In the genomic region with DNA sequence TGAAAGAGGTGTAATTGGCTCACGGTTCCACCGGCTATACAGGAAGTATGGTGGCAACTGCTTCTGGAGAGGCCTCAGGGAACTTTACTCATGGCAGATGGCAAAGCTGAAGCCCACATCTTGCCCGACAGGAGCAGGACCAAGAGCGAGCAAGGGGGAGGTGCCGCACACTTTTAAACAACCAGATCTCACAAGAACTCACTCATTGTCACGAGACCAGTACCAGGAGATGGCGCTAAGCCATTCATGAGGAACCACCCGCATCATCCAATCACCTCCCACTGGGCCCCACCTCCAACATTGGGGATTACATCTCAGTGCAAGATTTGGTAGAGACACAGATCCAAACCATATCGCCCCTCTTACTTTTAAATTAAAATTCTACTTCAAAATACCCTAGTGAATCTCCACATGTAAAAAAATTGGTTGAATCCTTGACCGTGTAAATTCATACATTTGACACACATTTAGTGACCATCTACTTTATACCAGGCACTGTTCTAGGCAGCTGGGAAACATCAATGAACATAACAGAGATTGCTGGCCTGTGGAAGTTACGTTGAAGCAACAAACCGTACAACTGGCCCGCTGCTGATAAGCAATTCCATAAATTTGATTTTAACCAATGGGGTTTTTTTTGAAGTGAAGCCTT, we compare ENCODE assay signal across 7 cellular contexts.
DNase-seq lines count a peak whose midpoint lies in the region; TF ChIP-seq lines count a peak whose summit lies in the region.

No MANE protein-coding gene starts in this region.

- H3K9me3 Mint-ChIP-seq in neural progenitor cell, result peaks cover 6% of the 10 kb centered on the region

- H3F3A ChIP-seq in neural progenitor cell (ENCODE audit: low read depth), result no peaks in the 10 kb centered on the region

- H3K4me3 Mint-ChIP-seq in neural progenitor cell, result no peak overlapping the region

- peaks cover 42% of the 10 kb centered on the region for H3K4me1 Mint-ChIP-seq in neural progenitor cell

- peaks cover 12% of the 10 kb centered on the region for H3K4me1 ChIP-seq in adipocyte (ENCODE audit: control insufficient read depth, insufficient read depth, low read length)
- no peaks in the 10 kb centered on the region for H3K4me1 ChIP-seq in neural progenitor cell

- H3K27me3 ChIP-seq in adipocyte (replicated peaks; ENCODE audit: control insufficient read depth, insufficient read depth, low read length) (no peaks in the 10 kb centered on the region), neural progenitor cell (no peaks in the 10 kb centered on the region)

- peaks cover 20% of the 10 kb centered on the region for H3K36me3 ChIP-seq in adipocyte (ENCODE audit: control insufficient read depth, insufficient read depth, low read length, severe bottlenecking)
- no peaks in the 10 kb centered on the region for H3K36me3 ChIP-seq in neural progenitor cell

- no peaks in the 10 kb centered on the region for H3K36me3 Mint-ChIP-seq in neural progenitor cell

- no peak overlapping the region for H3K27ac ChIP-seq in neural progenitor cell

- no peak overlapping the region for H3K9ac ChIP-seq in adipocyte (ENCODE audit: low read length)
- H3K9ac ChIP-seq in neural progenitor cell, result no peak overlapping the region

- no peaks in the 10 kb centered on the region for H4K20me1 ChIP-seq in neural progenitor cell (ENCODE audit: low read depth)

- H3K4me3 ChIP-seq in LNCaP clone FGC (ENCODE audit: low read depth, low read length) (no peak overlapping the region), adipocyte (ENCODE audit: low read length) (no peak overlapping the region), neural progenitor cell (no peak overlapping the region)

- peak overlapping the region; percentile 80 for H2AFZ ChIP-seq in neural progenitor cell (replicated peaks)

- DNase-seq in LNCaP clone FGC (ENCODE audit: low read depth), result no peak
- peak; percentile 24 for DNase-seq in adipocyte (ENCODE audit: low read depth)
- DNase-seq in neural progenitor cell (ENCODE audit: low spot score), result peak; percentile 59
- DNase-seq in NOMO-1 treated with dmso at 0.1 percent for 144 hours (lab: John Stamatoyannopoulos, UW; ENCODE audit: unreplicated experiment), result no peak
- no peak for DNase-seq in SIG-M5 treated with dmso at 0.1 percent for 504 hours (lab: John Stamatoyannopoulos, UW; ENCODE audit: unreplicated experiment)
- DNase-seq in T1000 (lab: John Stamatoyannopoulos, UW), result no peak

- TF ChIP-seq CTCF in GM12872 (IDR thresholded peaks at IDR 0.05; ENCODE audit: insufficient read depth, low read depth, low read length) (peak; percentile 46; the same call in 1 of the 3 replicates), LNCaP clone FGC (IDR thresholded peaks at IDR 0.05; ENCODE audit: control insufficient read depth, extremely low read depth, insufficient read depth) (peak; percentile 16; the same call in 1 of the 2 replicates), neural progenitor cell (IDR thresholded peaks at IDR 0.05) (peak; percentile 50)

- H3K9me3 ChIP-seq in adipocyte (ENCODE audit: control insufficient read depth, low read length) (no peaks in the 10 kb centered on the region), neural progenitor cell (ENCODE audit: low read depth) (no peaks in the 10 kb centered on the region)

- H3K27me3 Mint-ChIP-seq in neural progenitor cell (ENCODE audit: insufficient read depth, low read depth), result no peaks in the 10 kb centered on the region

- H3K79me2 ChIP-seq in neural progenitor cell (ENCODE audit: low read depth), result no peaks in the 10 kb centered on the region

- H3K27ac Mint-ChIP-seq in neural progenitor cell, result no peak overlapping the region

- H3K4me2 ChIP-seq in neural progenitor cell, result no peak overlapping the region

Comparison
In these comparisons a context has a peak if more than half of its experiments do, and no peak if none do; other contexts are left out.
1. DNase-seq: peak in adipocyte (single experiment) and neural progenitor cell (single experiment); none in LNCaP clone FGC (single experiment), NOMO-1 treated with dmso at 0.1 percent for 144 hours (single experiment), SIG-M5 treated with dmso at 0.1 percent for 504 hours (single experiment) and T1000 (single experiment).
2. Peak in every context shown above with its lines, with median percentiles within 50 percentile points of each other: CTCF ChIP-seq.